1 cellular context compared by ENCODE assay signal in genomic region chr2:191877875-191878274, GRCh38.
TF ChIP-seq lines count a peak whose summit lies in the region.

No MANE protein-coding gene starts in this region.

TF ChIP-seq in endothelial cell of umbilical vein, 7 proteins besides CTCF, POLR2A, EP300 and RAD21:
- no peak for TF ChIP-seq JUN (IDR thresholded peaks at IDR 0.05; ENCODE audit: borderline replicate concordance, insufficient read depth, insufficient read length, low read depth)
- no peak for TF ChIP-seq POLR2AphosphoS5 (IDR thresholded peaks at IDR 0.05; ENCODE audit: insufficient read depth, low read depth, low read length)
- no peak for TF ChIP-seq MAX (IDR thresholded peaks at IDR 0.05; ENCODE audit: insufficient read depth, insufficient read length)
- TF ChIP-seq MYC (IDR thresholded peaks at IDR 0.05; ENCODE audit: low read depth, low read length) = no peak
- TF ChIP-seq FOS (IDR thresholded peaks at IDR 0.05; ENCODE audit: borderline replicate concordance, insufficient read depth, low read length) = no peak
- no peak for TF ChIP-seq EZH2 (IDR thresholded peaks at IDR 0.05; ENCODE audit: borderline replicate concordance, low read depth, low read length, severe bottlenecking)
- TF ChIP-seq GATA2 (IDR thresholded peaks at IDR 0.05; ENCODE audit: insufficient read depth, insufficient read length, low read depth, low read length) = no peak
